ENCODE assay signal across 10 cellular contexts in the genomic region with DNA sequence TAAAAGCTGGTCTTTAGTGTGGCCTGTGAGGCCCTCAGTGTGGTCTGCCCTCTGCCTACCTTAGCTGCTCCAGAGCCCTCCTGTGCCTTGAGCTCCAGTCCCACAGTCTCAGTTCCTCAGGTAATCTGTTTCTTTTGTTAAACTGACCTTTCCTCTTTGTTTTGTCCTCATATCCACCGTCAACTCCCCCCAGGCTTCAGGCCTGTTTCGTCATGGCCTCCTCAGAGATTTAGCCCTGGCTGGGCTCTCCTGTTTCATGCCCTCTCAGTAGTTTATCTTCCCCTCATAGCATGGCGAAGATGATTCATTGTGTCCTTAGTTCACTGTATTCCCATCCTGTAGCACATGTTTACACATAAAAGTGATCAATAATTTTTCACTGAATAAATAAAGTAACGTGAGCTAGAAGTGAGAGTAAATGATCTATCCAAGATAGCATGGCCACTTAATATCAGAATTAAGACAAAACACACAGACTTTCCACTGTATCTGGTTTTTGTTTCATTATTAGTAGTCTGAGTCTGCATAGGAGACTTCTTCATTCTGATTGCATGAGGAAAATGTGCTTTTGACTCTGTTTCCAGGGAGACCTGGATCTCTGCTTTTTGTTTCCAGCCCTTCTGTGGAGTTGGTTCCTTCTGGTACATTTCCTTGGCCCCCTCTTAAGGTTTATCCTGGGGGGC.
DNase-seq lines count a peak whose midpoint lies in the region; ATAC-seq and TF ChIP-seq lines count a peak whose summit lies in the region.
"Had no signal": no experiment of that assay in that cellular context is flagged by ENCODE, and none has a peak within 500 bp of the region (broad histone marks: within the 10 kb centered on the region; RNA-seq: fewer than 3 reads in every experiment).

No MANE protein-coding gene starts in this region.

- H3K4me1 Mint-ChIP-seq in Calu3 (ENCODE audit: low read depth, unreplicated experiment), result peaks cover 21% of the 10 kb centered on the region
- H3K4me1 Mint-ChIP-seq in dendritic cell treated with granulocyte-macrophage colony-stimulating factor and Interleukin-4, amounts not matched to agents 40 ng/mL and 50 ng/mL, for 4 days (ENCODE audit: low read depth), result peaks cover 6% of the 10 kb centered on the region
- H3K4me1 Mint-ChIP-seq in activated CD4-positive, alpha-beta T cell treated with anti-CD3 and anti-CD28 coated beads, Interleukin-2, amount 10 ng/mL, durations not matched to agents 24 days and 14 days, result peaks cover 2% of the 10 kb centered on the region

- no TSS peak for BruUV-seq in Calu3 (replicated peaks; lab: Mats Ljungman, UMichigan)

- TF ChIP-seq CTCF in Calu3 (IDR thresholded peaks at IDR 0.05; ENCODE audit: unreplicated experiment), result no peak

- H3K27ac Mint-ChIP-seq in Calu3 (ENCODE audit: unreplicated experiment), result peak overlapping the region; percentile 10
- peak overlapping the region; percentile 43 for H3K27ac Mint-ChIP-seq in dendritic cell treated with granulocyte-macrophage colony-stimulating factor and Interleukin-4, amounts not matched to agents 40 ng/mL and 50 ng/mL, for 4 days
- no peak overlapping the region for H3K27ac Mint-ChIP-seq in activated CD4-positive, alpha-beta T cell treated with anti-CD3 and anti-CD28 coated beads, Interleukin-2, amount 10 ng/mL, durations not matched to agents 24 days and 14 days
- H3K27ac Mint-ChIP-seq: natural killer cell treated with Interleukin-12 subunit alpha and Interleukin-12 subunit beta and Interleukin-15 and Interleukin-18, amount 100 ng/mL, for 72 hours had no signal

- no peaks in the 10 kb centered on the region for H3K27me3 Mint-ChIP-seq in Calu3 (ENCODE audit: unreplicated experiment)
- H3K27me3 Mint-ChIP-seq in dendritic cell treated with granulocyte-macrophage colony-stimulating factor and Interleukin-4, amounts not matched to agents 40 ng/mL and 50 ng/mL, for 4 days, result no peaks in the 10 kb centered on the region
- no peaks in the 10 kb centered on the region for H3K27me3 Mint-ChIP-seq in activated CD4-positive, alpha-beta T cell treated with anti-CD3 and anti-CD28 coated beads, Interleukin-2, amount 10 ng/mL, durations not matched to agents 24 days and 14 days

- H3K9me3 Mint-ChIP-seq in Calu3 (ENCODE audit: low read depth, unreplicated experiment), result peaks cover 3% of the 10 kb centered on the region
- peaks cover 5% of the 10 kb centered on the region for H3K9me3 Mint-ChIP-seq in dendritic cell treated with granulocyte-macrophage colony-stimulating factor and Interleukin-4, amounts not matched to agents 40 ng/mL and 50 ng/mL, for 4 days
- H3K9me3 Mint-ChIP-seq in activated CD4-positive, alpha-beta T cell treated with anti-CD3 and anti-CD28 coated beads, Interleukin-2, amount 10 ng/mL, durations not matched to agents 24 days and 14 days, result no peaks in the 10 kb centered on the region
- H3K9me3 Mint-ChIP-seq: natural killer cell treated with Interleukin-12 subunit alpha and Interleukin-12 subunit beta and Interleukin-15 and Interleukin-18, amount 100 ng/mL, for 72 hours had no signal

- peak; percentile 35 for DNase-seq in Calu3
- DNase-seq in LoVo (ENCODE audit: low spot score), result no peak
- no peak for DNase-seq in activated CD4-positive, alpha-beta T cell treated with anti-CD3 and anti-CD28 coated beads, Interleukin-2, amount 10 ng/mL, durations not matched to agents 24 days and 14 days
- no peak for DNase-seq in kidney tubule cell (ENCODE audit: low spot score)
- DNase-seq in H4 (ENCODE audit: low spot score), result no peak

- CTCF ChIA-PET in Calu3 (lab: Charles Lee), result interaction anchor here (0.6 to 0.8 kb wide), 2 partner anchors 15 to 1226 kb away, joined by 3 to 4 read pairs; no protein-coding TSS in a partner anchor

- H3K4me3 Mint-ChIP-seq in Calu3 (ENCODE audit: low read depth, unreplicated experiment), result peak overlapping the region; percentile 14
- H3K4me3 Mint-ChIP-seq in dendritic cell treated with granulocyte-macrophage colony-stimulating factor and Interleukin-4, amounts not matched to agents 40 ng/mL and 50 ng/mL, for 4 days, result no peak overlapping the region
- no peak overlapping the region for H3K4me3 Mint-ChIP-seq in activated CD4-positive, alpha-beta T cell treated with anti-CD3 and anti-CD28 coated beads, Interleukin-2, amount 10 ng/mL, durations not matched to agents 24 days and 14 days
- H3K4me3 Mint-ChIP-seq: natural killer cell treated with Interleukin-12 subunit alpha and Interleukin-12 subunit beta and Interleukin-15 and Interleukin-18, amount 100 ng/mL, for 72 hours had no signal

- peaks cover 4% of the 10 kb centered on the region for H3K36me3 Mint-ChIP-seq in Calu3 (ENCODE audit: insufficient read depth, unreplicated experiment)
- H3K36me3 Mint-ChIP-seq in dendritic cell treated with granulocyte-macrophage colony-stimulating factor and Interleukin-4, amounts not matched to agents 40 ng/mL and 50 ng/mL, for 4 days (ENCODE audit: low read depth), result peaks cover 6% of the 10 kb centered on the region
- H3K36me3 Mint-ChIP-seq in activated CD4-positive, alpha-beta T cell treated with anti-CD3 and anti-CD28 coated beads, Interleukin-2, amount 10 ng/mL, durations not matched to agents 24 days and 14 days (ENCODE audit: low read depth), result no peaks in the 10 kb centered on the region
- H3K36me3 Mint-ChIP-seq: natural killer cell treated with Interleukin-12 subunit alpha and Interleukin-12 subunit beta and Interleukin-15 and Interleukin-18, amount 100 ng/mL, for 72 hours had no signal

- intact Hi-C loops in Calu3 (cut with micrococcal nuclease; ENCODE audit: unreplicated experiment), result no loop called here
- intact Hi-C loops in dendritic cell treated with granulocyte-macrophage colony-stimulating factor and Interleukin-4, amounts not matched to agents 40 ng/mL and 50 ng/mL, for 4 days (cut with micrococcal nuclease), result no loop called here
- intact Hi-C loops in activated CD4-positive, alpha-beta T cell treated with anti-CD3 and anti-CD28 coated beads, Interleukin-2, amount 10 ng/mL, durations not matched to agents 24 days and 14 days (cut with micrococcal nuclease), result no loop called here

- ATAC-seq in GM19372 (IDR thresholded peaks at IDR 0.05; ENCODE audit: low read depth, unreplicated experiment) (peak; percentile 89), HG02973 (IDR thresholded peaks at IDR 0.05; ENCODE audit: unreplicated experiment) (peak; percentile 97)
- ATAC-seq: esophagus mucosa had no signal
